In genomic region chr22:32707971-32708370, GRCh38 we compare ENCODE assay signal across 19 cellular contexts.
DNase-seq lines count a peak whose midpoint lies in the region; ATAC-seq and TF ChIP-seq lines count a peak whose summit lies in the region.
"Had no signal": no experiment of that assay in that cellular context is flagged by ENCODE, and none has a peak within 500 bp of the region (broad histone marks: within the 10 kb centered on the region; RNA-seq: fewer than 3 reads in every experiment).

No MANE protein-coding gene starts in this region.

- peak overlapping the region; percentile 49 for H3K27ac ChIP-seq in left ventricle myocardium inferior (replicated peaks)
- H3K27ac ChIP-seq: BLaER1 treated with 17β-estradiol and CSF1 and Interleukin-3, amounts not matched to agents 10 nM and 100 nM; PC-9; SJSA1 had no signal

- peaks cover 29 to 61% (median 46%) of the 10 kb centered on the region in 7 donors for H3K9me3 Mint-ChIP-seq in CD14-positive monocyte
- H3K9me3 Mint-ChIP-seq in activated CD4-positive, alpha-beta T cell treated with anti-CD3 and anti-CD28 coated beads, Interleukin-2, amount 10 ng/mL, durations not matched to agents 24 days and 14 days, result peaks cover 21% of the 10 kb centered on the region

- intact Hi-C loops in left ventricle myocardium inferior (cut with micrococcal nuclease) (no loop called here), left cardiac atrium (cut with DNase I) (no loop called here), CD14-positive monocyte (cut with micrococcal nuclease) (no loop called here)
- intact Hi-C loops in activated CD4-positive, alpha-beta T cell treated with anti-CD3 and anti-CD28 coated beads, Interleukin-2, amount 10 ng/mL, durations not matched to agents 24 days and 14 days (cut with micrococcal nuclease), result no loop called here

- H3K4me1 ChIP-seq in left ventricle myocardium inferior, result peaks cover 12% of the 10 kb centered on the region
- H3K4me1 ChIP-seq: HAP-1, SJSA1 had no signal

- H3K4me3 Mint-ChIP-seq in CD14-positive monocyte, result no peak overlapping the region
- H3K4me3 Mint-ChIP-seq in activated CD4-positive, alpha-beta T cell treated with anti-CD3 and anti-CD28 coated beads, Interleukin-2, amount 10 ng/mL, durations not matched to agents 24 days and 14 days, result no peak overlapping the region
- H3K4me3 Mint-ChIP-seq: CD8-positive, alpha-beta memory T cell had no signal

- no peak for ATAC-seq in left cardiac atrium

- H3K36me3 Mint-ChIP-seq in CD14-positive monocyte, result peaks cover 6 to 9% of the 10 kb centered on the region in 2 donors
- H3K36me3 Mint-ChIP-seq in activated CD4-positive, alpha-beta T cell treated with anti-CD3 and anti-CD28 coated beads, Interleukin-2, amount 10 ng/mL, durations not matched to agents 24 days and 14 days (ENCODE audit: low read depth), result no peaks in the 10 kb centered on the region

- no peak for DNase-seq in left ventricle myocardium inferior
- no peak for DNase-seq in left cardiac atrium
- peak; percentile 52 for DNase-seq in NCI-H1417 treated with DMSO at 0.1 percent for 48 hours (lab: John Stamatoyannopoulos, UW)
- DNase-seq in foreskin melanocyte, result peak; percentile 81
- no peak for DNase-seq in SIG-M5 (lab: John Stamatoyannopoulos, UW)
- no peak for DNase-seq in CD14-positive monocyte (ENCODE audit: low spot score)
- DNase-seq in AG08395 (ENCODE audit: low spot score), result no peak
- no peak for DNase-seq in activated CD4-positive, alpha-beta T cell treated with anti-CD3 and anti-CD28 coated beads, Interleukin-2, amount 10 ng/mL, durations not matched to agents 24 days and 14 days
- DNase-seq: CD8-positive, alpha-beta memory T cell; Kasumi-1; MM.1S; NCI-H1092; NCI-H1930; NCI-H226; NCI-H524 treated with DMSO at 0.1 percent for 48 hours; PC-9 had no signal

- peaks cover 1 to 4% (median 3%) of the 10 kb centered on the region in 3 donors for H3K27me3 Mint-ChIP-seq in CD14-positive monocyte (ENCODE audit: low read depth in 3 of 3)
- H3K27me3 Mint-ChIP-seq in activated CD4-positive, alpha-beta T cell treated with anti-CD3 and anti-CD28 coated beads, Interleukin-2, amount 10 ng/mL, durations not matched to agents 24 days and 14 days, result no peaks in the 10 kb centered on the region

- peaks cover 19% of the 10 kb centered on the region for H3K4me1 Mint-ChIP-seq in CD14-positive monocyte
- no peaks in the 10 kb centered on the region for H3K4me1 Mint-ChIP-seq in activated CD4-positive, alpha-beta T cell treated with anti-CD3 and anti-CD28 coated beads, Interleukin-2, amount 10 ng/mL, durations not matched to agents 24 days and 14 days
- H3K4me1 Mint-ChIP-seq: CD8-positive, alpha-beta memory T cell had no signal

- peak overlapping the region in 1 of 7 donors; percentile 21 for H3K27ac Mint-ChIP-seq in CD14-positive monocyte
- H3K27ac Mint-ChIP-seq in activated CD4-positive, alpha-beta T cell treated with anti-CD3 and anti-CD28 coated beads, Interleukin-2, amount 10 ng/mL, durations not matched to agents 24 days and 14 days, result no peak overlapping the region
- H3K27ac Mint-ChIP-seq: CD8-positive, alpha-beta memory T cell had no signal

- TF ChIP-seq CTCF in left ventricle myocardium inferior (IDR thresholded peaks at IDR 0.05; ENCODE audit: borderline replicate concordance) (no peak), CD14-positive monocyte (IDR thresholded peaks at IDR 0.05) (no peak)

- peaks cover 8% of the 10 kb centered on the region for H3K36me3 ChIP-seq in left ventricle myocardium inferior
- H3K36me3 ChIP-seq: HAP-1, SJSA1 had no signal

- H3K27me3 ChIP-seq in left ventricle myocardium inferior (ENCODE audit: low read depth), result no peaks in the 10 kb centered on the region
- H3K27me3 ChIP-seq: BLaER1 treated with 17β-estradiol and CSF1 and Interleukin-3, amounts not matched to agents 10 nM and 100 nM; SJSA1 had no signal

- no peak overlapping the region for H3K4me3 ChIP-seq in left ventricle myocardium inferior
- H3K4me3 ChIP-seq: BLaER1 treated with 17β-estradiol and CSF1 and Interleukin-3, amounts not matched to agents 10 nM and 100 nM; HAP-1; PC-9; SJSA1 had no signal

- peaks cover 32% of the 10 kb centered on the region for H3K9me3 ChIP-seq in left ventricle myocardium inferior (replicated peaks)
- H3K9me3 ChIP-seq: HAP-1 had no signal

Comparison
In these comparisons a context has a peak if more than half of its experiments do, and no peak if none do; other contexts are left out.
1. DNase-seq: peak in NCI-H1417 treated with DMSO at 0.1 percent for 48 hours (single experiment) and foreskin melanocyte (single experiment); none in left ventricle myocardium inferior (single experiment), left cardiac atrium (single experiment), SIG-M5 (single experiment), CD14-positive monocyte (single experiment), AG08395 (single experiment) and activated CD4-positive, alpha-beta T cell treated with anti-CD3 and anti-CD28 coated beads, Interleukin-2, amount 10 ng/mL, durations not matched to agents 24 days and 14 days (single experiment).